In genomic region chr3:186414735-186415419, GRCh38 we compare ENCODE assay signal across 10 cellular contexts. TPM values are rescaled to one million over a fixed set of nuclear protein-coding genes. Genes with fewer than 3 reads are reported as not detected.
DNase-seq lines count a peak whose midpoint lies in the region; ATAC-seq, FAIRE-seq and TF ChIP-seq lines count a peak whose summit lies in the region.
"Had no signal": no experiment of that assay in that cellular context is flagged by ENCODE, and none has a peak within 500 bp of the region (broad histone marks: within the 10 kb centered on the region; RNA-seq: fewer than 3 reads in every experiment).

No MANE protein-coding gene starts in this region.

- H3K4me2 ChIP-seq in astrocyte (ENCODE audit: low read length) (peak overlapping the region; percentile 77), mesenchymal stem cell (ENCODE audit: low read length, poor library complexity, severe bottlenecking) (no peak overlapping the region)

- H3K36me3 ChIP-seq in astrocyte (ENCODE audit: insufficient read depth, low read length) (no peaks in the 10 kb centered on the region), mesenchymal stem cell (ENCODE audit: control insufficient read depth in 1 of 2, insufficient read depth in 2 of 2, low read depth in 1 of 2, low read length in 2 of 2) (no peaks in the 10 kb centered on the region)
- H3K36me3 ChIP-seq: heart left ventricle, upper lobe of right lung had no signal

- H3K27me3 ChIP-seq in astrocyte (ENCODE audit: insufficient read depth, low read length) (no peaks in the 10 kb centered on the region), mesenchymal stem cell (ENCODE audit: control insufficient read depth in 1 of 2, insufficient read depth in 1 of 2, low read length in 2 of 2) (peaks cover 14 to 34% of the 10 kb centered on the region in 2 experiments)
- H3K27me3 ChIP-seq: heart left ventricle had no signal

- peaks cover 8% of the 10 kb centered on the region for H3K27me3 Mint-ChIP-seq in astrocyte (ENCODE audit: low read depth, unreplicated experiment)

- ATAC-seq in GM21360 (IDR thresholded peaks at IDR 0.05; ENCODE audit: unreplicated experiment) (no peak), GM18519 (IDR thresholded peaks at IDR 0.05; ENCODE audit: low FRiP score, unreplicated experiment) (no peak)

- no peak overlapping the region for H3K23ac ChIP-seq in mesenchymal stem cell (ENCODE audit: low read length in 2 of 2)

- no peak overlapping the region for H2BK5ac ChIP-seq in mesenchymal stem cell (ENCODE audit: low read depth, low read length, poor library complexity, severe bottlenecking)

- H3K9me3 ChIP-seq in astrocyte (ENCODE audit: insufficient read depth, low read depth, low read length) (no peaks in the 10 kb centered on the region), mesenchymal stem cell (ENCODE audit: control insufficient read depth, low read length) (no peaks in the 10 kb centered on the region)
- H3K9me3 ChIP-seq: heart left ventricle, upper lobe of right lung had no signal

- peaks cover 37% of the 10 kb centered on the region for H3K4me1 Mint-ChIP-seq in astrocyte (ENCODE audit: low read depth, unreplicated experiment)

- H3K4me3 ChIP-seq in astrocyte (ENCODE audit: insufficient read depth, low read depth, low read length), result no peak overlapping the region
- peak overlapping the region in 1 of 2 experiments; percentile 68 for H3K4me3 ChIP-seq in mesenchymal stem cell (ENCODE audit: insufficient read depth in 1 of 2, low read depth in 1 of 2, low read length in 2 of 2)

- H3K9ac ChIP-seq in astrocyte (ENCODE audit: low read length) (no peak overlapping the region), mesenchymal stem cell (ENCODE audit: low read length) (peak overlapping the region; percentile 37)

- WGBS in mesenchymal stem cell, result 50% methylated on average over 4 of the region's 4 CpGs

- no peak for TF ChIP-seq CTCF in astrocyte (IDR thresholded peaks at IDR 0.05; ENCODE audit: insufficient read depth, low read depth, low read length)

- H3K4me3 Mint-ChIP-seq in astrocyte (ENCODE audit: unreplicated experiment), result no peak overlapping the region

- no peaks in the 10 kb centered on the region for H3K36me3 Mint-ChIP-seq in astrocyte (ENCODE audit: low read depth, unreplicated experiment)

- peaks cover 29% of the 10 kb centered on the region for H3K4me1 ChIP-seq in astrocyte (ENCODE audit: insufficient read depth, low read length)
- peaks cover 9% of the 10 kb centered on the region for H3K4me1 ChIP-seq in mesenchymal stem cell (ENCODE audit: control insufficient read depth, insufficient read depth, low read depth, low read length)

- H2AFZ ChIP-seq in astrocyte (ENCODE audit: low read depth, low read length) (no peak overlapping the region), mesenchymal stem cell (ENCODE audit: low read depth, low read length) (no peak overlapping the region)

- H3K14ac ChIP-seq in mesenchymal stem cell (ENCODE audit: low read length in 2 of 2), result no peak overlapping the region

- H2AK5ac ChIP-seq in mesenchymal stem cell (ENCODE audit: low read length, severe bottlenecking), result no peak overlapping the region

- FAIRE-seq in astrocyte (lab: Jason Lieb, UNC), result peak; percentile 56

- H2BK15ac ChIP-seq in mesenchymal stem cell (ENCODE audit: low read depth, poor library complexity, severe bottlenecking), result no peak overlapping the region

- no peak overlapping the region for H3K4ac ChIP-seq in mesenchymal stem cell (ENCODE audit: low read depth in 1 of 2, low read length in 2 of 2)

- H4K20me1 ChIP-seq in astrocyte (ENCODE audit: insufficient read depth, low read length), result no peaks in the 10 kb centered on the region

- H3K79me1 ChIP-seq in mesenchymal stem cell (replicated peaks; ENCODE audit: low read length, poor library complexity, severe bottlenecking), result no peaks in the 10 kb centered on the region

- H3K79me2 ChIP-seq in astrocyte (ENCODE audit: insufficient read depth, low read length), result no peaks in the 10 kb centered on the region

- H3K9me3 Mint-ChIP-seq in astrocyte (ENCODE audit: unreplicated experiment), result peaks cover 7% of the 10 kb centered on the region

- H4K8ac ChIP-seq in mesenchymal stem cell (ENCODE audit: low read length), result no peak overlapping the region

- DNase-seq in AG08395 (ENCODE audit: low spot score) (peak; percentile 79), HCEC 1CT (peak; percentile 91), astrocyte (ENCODE audit: low read depth) (peak; percentile 92), mesenchymal stem cell (peak; percentile 61), NCI-H2196 treated with DMSO at 0.1 percent for 48 hours (lab: John Stamatoyannopoulos, UW; ENCODE audit: unreplicated experiment) (no peak)
- DNase-seq in activated CD4-positive, CD25-positive, alpha-beta regulatory T cell (lab: John Stamatoyannopoulos, UW), result no peak
- DNase-seq: upper lobe of right lung had no signal

- H3K27ac Mint-ChIP-seq in astrocyte (ENCODE audit: unreplicated experiment), result no peak overlapping the region

- no peak overlapping the region for H3K18ac ChIP-seq in mesenchymal stem cell (ENCODE audit: low read depth in 1 of 2, low read length in 2 of 2)

- no peak overlapping the region for H4K91ac ChIP-seq in mesenchymal stem cell (ENCODE audit: low read length)

- H3K27ac ChIP-seq in astrocyte (ENCODE audit: low read depth, low read length) (no peak overlapping the region), mesenchymal stem cell (ENCODE audit: low read length, poor library complexity, severe bottlenecking) (no peak overlapping the region)

- no peak overlapping the region for H2BK12ac ChIP-seq in mesenchymal stem cell (ENCODE audit: low read length in 2 of 2)

- H2BK120ac ChIP-seq in mesenchymal stem cell (ENCODE audit: low read depth, low read length), result no peak overlapping the region

RNA-seq across cellular contexts. Expression of gene DGKG, which starts 52.8 kb away (rescaled TPM):
- 0.36 and 0.64 TPM in 2 replicates for total RNA-seq in astrocyte
- 2.3 TPM for polyA plus RNA-seq in mesenchymal stem cell (2013, experiment 1 of 2)
- 2.5 TPM for polyA plus RNA-seq in mesenchymal stem cell (2013, experiment 2 of 2)

Comparison
In these comparisons a context has a peak if more than half of its experiments do, and no peak if none do; other contexts are left out.
1. DNase-seq: peak in AG08395 (single experiment), HCEC 1CT (single experiment), astrocyte (single experiment) and mesenchymal stem cell (single experiment); none in NCI-H2196 treated with DMSO at 0.1 percent for 48 hours (single experiment) and activated CD4-positive, CD25-positive, alpha-beta regulatory T cell (0 of 4).